ENCODE assay signal across 1 cellular context in genomic region chr2:36885605-36886004, GRCh38.
A peak's percentile ranks its signal among the peaks of the same experiment; 100 is the strongest.
TF ChIP-seq lines count a peak whose summit lies in the region.

No MANE protein-coding gene starts in this region.

TF ChIP-seq in HepG2, 621 proteins besides CTCF, POLR2A, EP300 and RAD21 (continued from another document):
- TF ChIP-seq, protein P1, sequence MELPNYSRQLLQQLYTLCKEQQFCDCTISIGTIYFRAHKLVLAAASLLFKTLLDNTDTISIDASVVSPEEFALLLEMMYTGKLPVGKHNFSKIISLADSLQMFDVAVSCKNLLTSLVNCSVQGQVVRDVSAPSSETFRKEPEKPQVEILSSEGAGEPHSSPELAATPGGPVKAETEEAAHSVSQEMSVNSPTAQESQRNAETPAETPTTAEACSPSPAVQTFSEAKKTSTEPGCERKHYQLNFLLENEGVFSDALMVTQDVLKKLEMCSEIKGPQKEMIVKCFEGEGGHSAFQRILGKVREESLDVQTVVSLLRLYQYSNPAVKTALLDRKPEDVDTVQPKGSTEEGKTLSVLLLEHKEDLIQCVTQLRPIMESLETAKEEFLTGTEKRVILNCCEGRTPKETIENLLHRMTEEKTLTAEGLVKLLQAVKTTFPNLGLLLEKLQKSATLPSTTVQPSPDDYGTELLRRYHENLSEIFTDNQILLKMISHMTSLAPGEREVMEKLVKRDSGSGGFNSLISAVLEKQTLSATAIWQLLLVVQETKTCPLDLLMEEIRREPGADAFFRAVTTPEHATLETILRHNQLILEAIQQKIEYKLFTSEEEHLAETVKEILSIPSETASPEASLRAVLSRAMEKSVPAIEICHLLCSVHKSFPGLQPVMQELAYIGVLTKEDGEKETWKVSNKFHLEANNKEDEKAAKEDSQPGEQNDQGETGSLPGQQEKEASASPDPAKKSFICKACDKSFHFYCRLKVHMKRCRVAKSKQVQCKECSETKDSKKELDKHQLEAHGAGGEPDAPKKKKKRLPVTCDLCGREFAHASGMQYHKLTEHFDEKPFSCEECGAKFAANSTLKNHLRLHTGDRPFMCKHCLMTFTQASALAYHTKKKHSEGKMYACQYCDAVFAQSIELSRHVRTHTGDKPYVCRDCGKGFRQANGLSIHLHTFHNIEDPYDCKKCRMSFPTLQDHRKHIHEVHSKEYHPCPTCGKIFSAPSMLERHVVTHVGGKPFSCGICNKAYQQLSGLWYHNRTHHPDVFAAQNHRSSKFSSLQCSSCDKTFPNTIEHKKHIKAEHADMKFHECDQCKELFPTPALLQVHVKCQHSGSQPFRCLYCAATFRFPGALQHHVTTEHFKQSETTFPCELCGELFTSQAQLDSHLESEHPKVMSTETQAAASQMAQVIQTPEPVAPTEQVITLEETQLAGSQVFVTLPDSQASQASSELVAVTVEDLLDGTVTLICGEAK (IDR thresholded peaks at IDR 0.05): no peak
- TF ChIP-seq, protein P1 (CRISPR knock-in tag; IDR thresholded peaks at IDR 0.05): no peak
- TF ChIP-seq CEBPB (IDR thresholded peaks at IDR 0.05; ENCODE audit: borderline replicate concordance, low read depth, low read length) (0 out of 2 replicates have a peak, but pooled peaks have one; percentile 35), ATF4 (CRISPR knock-in tag; IDR thresholded peaks at IDR 0.05) (no peak), SRSF4 (IDR thresholded peaks at IDR 0.05; ENCODE audit: low read depth, low read length, poor library complexity, severe bottlenecking) (no peak)
